ENCODE assay signal across 17 cellular contexts in genomic region chr9:22175972-22176545, GRCh38.
DNase-seq lines count a peak whose midpoint lies in the region; ATAC-seq and TF ChIP-seq lines count a peak whose summit lies in the region.
"Had no signal": no experiment of that assay in that cellular context is flagged by ENCODE, and none has a peak within 500 bp of the region (broad histone marks: within the 10 kb centered on the region; RNA-seq: fewer than 3 reads in every experiment).

No MANE protein-coding gene starts in this region.

- H3K4me2 ChIP-seq in KMS-11 (no peak overlapping the region), smooth muscle cell (no peak overlapping the region), Karpas-422 (ENCODE audit: low read depth, low read length, poor library complexity, severe bottlenecking) (no peak overlapping the region)

- H2AFZ ChIP-seq in KMS-11 (ENCODE audit: low read depth) (no peak overlapping the region), smooth muscle cell (ENCODE audit: low read depth) (peak overlapping the region; percentile 7), Karpas-422 (ENCODE audit: low read length) (no peak overlapping the region)

- no peak for TF ChIP-seq CTCF in KMS-11 (conservative IDR thresholded peaks at IDR 0.05; ENCODE audit: low read depth, low read length)
- no peak for TF ChIP-seq CTCF in smooth muscle cell (IDR thresholded peaks at IDR 0.05; ENCODE audit: borderline replicate concordance, insufficient read depth, poor library complexity, severe bottlenecking)

- no peak overlapping the region for H3K4me3 Mint-ChIP-seq in activated naive CD8-positive, alpha-beta T cell
- no peak overlapping the region for H3K4me3 Mint-ChIP-seq in activated naive CD8-positive, alpha-beta T cell treated with anti-CD3 and anti-CD28 coated beads for 36 hours
- H3K4me3 Mint-ChIP-seq: mesothelial cell of epicardium had no signal

- no peak for DNase-seq in activated naive CD8-positive, alpha-beta T cell treated with anti-CD3 and anti-CD28 coated beads for 36 hours
- DNase-seq in smooth muscle cell (lab: John Stamatoyannopoulos, UW; ENCODE audit: unreplicated experiment) (no peak), Karpas-422 (no peak), ACHN (no peak)
- DNase-seq: Calu3; central memory CD4-positive, alpha-beta T cell; effector memory CD4-positive, alpha-beta T cell; GF-D8; hippocampal formation; NCI-H1930; NCI-H510A treated with DMSO at 0.1 percent for 48 hours had no signal

- peak; percentile 67 for ATAC-seq in HG02852 (IDR thresholded peaks at IDR 0.05; ENCODE audit: unreplicated experiment)
- no peak for ATAC-seq in GM18861 (IDR thresholded peaks at IDR 0.05; ENCODE audit: unreplicated experiment)

- 96% methylated on average over 2 of the region's 2 CpGs for WGBS in smooth muscle cell (ENCODE audit: low lambda C conversion rate)

- H3K36me3 ChIP-seq in KMS-11 (ENCODE audit: insufficient read depth) (no peaks in the 10 kb centered on the region), smooth muscle cell (ENCODE audit: low read depth) (no peaks in the 10 kb centered on the region), Karpas-422 (ENCODE audit: insufficient read depth, low read length) (no peaks in the 10 kb centered on the region)
- H3K36me3 ChIP-seq: suprapubic skin had no signal

- H3F3A ChIP-seq in smooth muscle cell (ENCODE audit: low read depth), result no peaks in the 10 kb centered on the region

- in situ Hi-C loops in ACHN (cut with HindIII; ENCODE audit: low pct_ligation_motif_present, low pct_unique_long_range_greater_than_20kb, low sequenced_read_pairs), result no loop called here

- H4K20me1 ChIP-seq in KMS-11 (ENCODE audit: insufficient read depth) (no peaks in the 10 kb centered on the region), smooth muscle cell (ENCODE audit: low read depth) (no peaks in the 10 kb centered on the region), Karpas-422 (ENCODE audit: insufficient read depth, low read depth, low read length) (no peaks in the 10 kb centered on the region)

- H3K27me3 Mint-ChIP-seq in activated naive CD8-positive, alpha-beta T cell, result peaks cover 4% of the 10 kb centered on the region
- peaks cover 30% of the 10 kb centered on the region for H3K27me3 Mint-ChIP-seq in activated naive CD8-positive, alpha-beta T cell treated with anti-CD3 and anti-CD28 coated beads for 36 hours

- H3K27ac ChIP-seq in KMS-11 (0 out of 2 replicates have a peak overlapping the region, but pooled peaks have one; percentile 8), smooth muscle cell (ENCODE audit: low read depth) (no peak overlapping the region), Karpas-422 (ENCODE audit: low read length) (no peak overlapping the region)
- H3K27ac ChIP-seq: suprapubic skin had no signal

- H3K4me3 ChIP-seq in KMS-11 (IDR thresholded peaks at IDR 0.05; ENCODE audit: insufficient read depth, low read depth, low read length) (no peak overlapping the region), smooth muscle cell (no peak overlapping the region), Karpas-422 (ENCODE audit: low read length) (no peak overlapping the region)
- H3K4me3 ChIP-seq: suprapubic skin had no signal

- H3K9me3 ChIP-seq in smooth muscle cell (replicated peaks; ENCODE audit: low read depth) (no peaks in the 10 kb centered on the region), Karpas-422 (ENCODE audit: low read length) (no peaks in the 10 kb centered on the region)
- H3K9me3 ChIP-seq: suprapubic skin had no signal

- H3K9ac ChIP-seq in KMS-11, result no peak overlapping the region
- H3K9ac ChIP-seq in smooth muscle cell (ENCODE audit: low read depth), result no peak overlapping the region
- no peak overlapping the region for H3K9ac ChIP-seq in Karpas-422 (ENCODE audit: low read length)

- H3K79me2 ChIP-seq in KMS-11 (ENCODE audit: insufficient read depth, low read depth), result no peaks in the 10 kb centered on the region
- no peaks in the 10 kb centered on the region for H3K79me2 ChIP-seq in smooth muscle cell (ENCODE audit: low read depth)
- no peaks in the 10 kb centered on the region for H3K79me2 ChIP-seq in Karpas-422 (ENCODE audit: low read length)

- H3K27ac Mint-ChIP-seq in activated naive CD8-positive, alpha-beta T cell, result peak overlapping the region; percentile 36
- no peak overlapping the region for H3K27ac Mint-ChIP-seq in activated naive CD8-positive, alpha-beta T cell treated with anti-CD3 and anti-CD28 coated beads for 36 hours
- H3K27ac Mint-ChIP-seq: mesothelial cell of epicardium had no signal

- peaks cover 9% of the 10 kb centered on the region for H3K36me3 Mint-ChIP-seq in activated naive CD8-positive, alpha-beta T cell
- peaks cover 3% of the 10 kb centered on the region for H3K36me3 Mint-ChIP-seq in activated naive CD8-positive, alpha-beta T cell treated with anti-CD3 and anti-CD28 coated beads for 36 hours

- H3K27me3 ChIP-seq in KMS-11 (ENCODE audit: insufficient read depth, low read depth) (no peaks in the 10 kb centered on the region), smooth muscle cell (ENCODE audit: low read depth) (no peaks in the 10 kb centered on the region), Karpas-422 (ENCODE audit: low read length) (no peaks in the 10 kb centered on the region; the same call in 1 of the 2 replicates)
- H3K27me3 ChIP-seq: suprapubic skin had no signal

- H3K9me3 Mint-ChIP-seq in activated naive CD8-positive, alpha-beta T cell (ENCODE audit: low read depth), result no peaks in the 10 kb centered on the region
- H3K9me3 Mint-ChIP-seq in activated naive CD8-positive, alpha-beta T cell treated with anti-CD3 and anti-CD28 coated beads for 36 hours, result peaks cover 7% of the 10 kb centered on the region

- no peaks in the 10 kb centered on the region for H3K9me2 ChIP-seq in Karpas-422 (replicated peaks; ENCODE audit: insufficient read depth, low read length)

- H3K4me1 ChIP-seq in KMS-11 (ENCODE audit: low read depth, poor library complexity, severe bottlenecking), result peaks cover 3% of the 10 kb centered on the region
- H3K4me1 ChIP-seq in smooth muscle cell (ENCODE audit: low read depth), result no peaks in the 10 kb centered on the region
- H3K4me1 ChIP-seq in Karpas-422 (ENCODE audit: low read length), result peaks cover 7% of the 10 kb centered on the region
- H3K4me1 ChIP-seq: suprapubic skin had no signal

- peaks cover 14% of the 10 kb centered on the region for H3K4me1 Mint-ChIP-seq in activated naive CD8-positive, alpha-beta T cell (ENCODE audit: low read depth)
- peaks cover 10% of the 10 kb centered on the region for H3K4me1 Mint-ChIP-seq in activated naive CD8-positive, alpha-beta T cell treated with anti-CD3 and anti-CD28 coated beads for 36 hours
- H3K4me1 Mint-ChIP-seq: mesothelial cell of epicardium had no signal
